In the genomic region with DNA sequence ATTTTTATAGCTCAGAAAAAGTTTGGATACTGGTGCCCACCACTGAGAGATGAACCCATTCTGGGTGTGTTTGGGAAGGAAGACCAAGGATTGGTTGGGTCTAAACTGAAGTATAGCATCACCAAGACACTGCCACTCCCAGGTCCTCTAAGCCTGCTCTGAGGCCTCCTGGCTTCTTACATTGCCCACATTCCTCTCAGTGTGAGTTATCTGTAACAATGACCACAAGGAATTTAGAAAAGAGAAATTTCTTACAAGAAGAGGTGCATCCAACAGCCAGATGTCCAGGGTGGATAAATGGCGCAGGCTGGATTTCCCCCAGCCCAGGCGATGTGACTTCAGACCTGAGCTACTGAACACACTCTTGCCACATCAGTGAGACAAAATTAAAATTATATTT, we compare ENCODE assay signal across 17 cellular contexts. TPM values are rescaled to one million over a fixed set of nuclear protein-coding genes. Genes with fewer than 3 reads are reported as not detected.
DNase-seq lines count a peak whose midpoint lies in the region; ATAC-seq and TF ChIP-seq lines count a peak whose summit lies in the region.
"Had no signal": no experiment of that assay in that cellular context is flagged by ENCODE, and none has a peak within 500 bp of the region (broad histone marks: within the 10 kb centered on the region; RNA-seq: fewer than 3 reads in every experiment).

No MANE protein-coding gene starts in this region.

- H3K9ac ChIP-seq in GM23248 (no peak overlapping the region), fibroblast of lung (ENCODE audit: insufficient read depth, low read length) (no peak overlapping the region)

- H4K20me1 ChIP-seq in GM23248 (ENCODE audit: insufficient read depth) (no peaks in the 10 kb centered on the region), fibroblast of lung (ENCODE audit: control insufficient read depth, extremely low read depth, insufficient read depth, low read length) (no peaks in the 10 kb centered on the region)

- no peaks in the 10 kb centered on the region for H3K9me2 ChIP-seq in GM23248 (ENCODE audit: insufficient read depth)

- no peaks in the 10 kb centered on the region for H3K36me3 ChIP-seq in GM23248 (ENCODE audit: low read depth)
- H3K36me3 ChIP-seq in SJCRH30: no peaks in the 10 kb centered on the region
- H3K36me3 ChIP-seq in fibroblast of lung (ENCODE audit: control insufficient read depth, insufficient read depth, low read length): no peaks in the 10 kb centered on the region

- H3K27me3 ChIP-seq in GM23248 (replicated peaks; ENCODE audit: insufficient read depth) (0 out of 2 replicates have a peak, but pooled peaks cover 3% of the 10 kb centered on the region), SJCRH30 (no peaks in the 10 kb centered on the region), fibroblast of lung (ENCODE audit: control insufficient read depth, insufficient read depth, low read length) (no peaks in the 10 kb centered on the region)
- H3K27me3 ChIP-seq: testis had no signal

- H3K27ac ChIP-seq in GM23248: peak overlapping the region; percentile 40
- peak overlapping the region; percentile 80 for H3K27ac ChIP-seq in SJCRH30
- H3K27ac ChIP-seq in fibroblast of lung (ENCODE audit: insufficient read depth, low read length): no peak overlapping the region
- H3K27ac ChIP-seq: skin epidermis, testis had no signal

- peaks cover 12% of the 10 kb centered on the region; the same call in 1 of the 2 replicates for H3F3A ChIP-seq in GM23248 (ENCODE audit: insufficient read depth)

- no peaks in the 10 kb centered on the region for H3K9me3 ChIP-seq in GM23248 (ENCODE audit: low read depth)
- no peaks in the 10 kb centered on the region for H3K9me3 ChIP-seq in SJCRH30 (replicated peaks)
- no peaks in the 10 kb centered on the region for H3K9me3 ChIP-seq in fibroblast of lung (ENCODE audit: control insufficient read depth, insufficient read depth, low read depth, low read length)
- H3K9me3 ChIP-seq: testis had no signal

- H3K79me2 ChIP-seq in GM23248 (ENCODE audit: insufficient read depth) (no peaks in the 10 kb centered on the region), fibroblast of lung (ENCODE audit: control insufficient read depth, insufficient read depth, low read length) (no peaks in the 10 kb centered on the region)

- no peak for ATAC-seq in GM19324 (IDR thresholded peaks at IDR 0.05; ENCODE audit: low FRiP score, unreplicated experiment)
- ATAC-seq in HG02763 (IDR thresholded peaks at IDR 0.05; ENCODE audit: unreplicated experiment): no peak

- in situ Hi-C loops in GM23248 (cut with MboI): no loop called here

- H3K4me3 ChIP-seq in GM23248: no peak overlapping the region
- H3K4me3 ChIP-seq in SJCRH30: no peak overlapping the region
- H3K4me3 ChIP-seq in fibroblast of lung (replicated peaks in 1 of 4; ENCODE audit: control extremely low read depth in 1 of 4, insufficient read depth in 1 of 4, low read depth in 3 of 4, low read length in 4 of 4): no peak overlapping the region
- H3K4me3 ChIP-seq: skin epidermis, testis had no signal

- 66 to 68% methylated on average over 2 of the region's 2 CpGs for whole genome bisulfite sequencing in GM23248 (ENCODE audit: low coverage in 1 of 2, low lambda C conversion rate in 2 of 2, missing lambda C conversion rate in 2 of 2), 2 experiments

- H2AFZ ChIP-seq in GM23248: no peak overlapping the region
- no peak overlapping the region for H2AFZ ChIP-seq in fibroblast of lung (ENCODE audit: low read length)

- TF ChIP-seq CTCF in fibroblast of lung (conservative IDR thresholded peaks at IDR 0.05 in 1 of 2, IDR thresholded peaks at IDR 0.05 in 1 of 2; ENCODE audit: low read depth in 1 of 2, low read length in 2 of 2): no peak

- peak overlapping the region; percentile 62 for H3K4me2 ChIP-seq in GM23248 (ENCODE audit: unreplicated experiment)
- no peak overlapping the region for H3K4me2 ChIP-seq in fibroblast of lung (ENCODE audit: extremely low read depth, insufficient read depth, low read length)

- H3K4me1 ChIP-seq in GM23248 (ENCODE audit: insufficient read depth) (peaks cover 11% of the 10 kb centered on the region), SJCRH30 (peaks cover 26% of the 10 kb centered on the region), fibroblast of lung (ENCODE audit: control insufficient read depth, extremely low read depth, insufficient read depth, low read length) (no peaks in the 10 kb centered on the region)
- H3K4me1 ChIP-seq: testis had no signal

- DNase-seq in GM23248 (peak; percentile 94), SJCRH30 (peak; percentile 58 to 59), fibroblast of lung (ENCODE audit: low read depth in 2 of 2) (peak; percentile 51 to 97), renal cortical epithelial cell (ENCODE audit: low read depth) (peak; percentile 92)
- DNase-seq in activated naive CD4-positive, alpha-beta T cell treated with Interleukin-2 at 50 U/mL for 16 hours: no peak
- DNase-seq in activated CD4-positive, alpha-beta T cell treated with anti-CD3 and anti-CD28 coated beads, Interleukin-2, amount 50 U/mL, for 48 hours: no peak
- DNase-seq: activated naive CD4-positive, alpha-beta T cell treated with anti-CD3 and anti-CD28 coated beads for 36 hours; Calu3; foreskin melanocyte; NCI-H1417 treated with DMSO at 0.1 percent for 48 hours; NCI-H526; SHP77; testis had no signal

RNA-seq across cellular contexts. Expression of gene GPR45, which starts 1.6 kb away (rescaled TPM):
- not detected in 2 replicates for total RNA-seq in GM23248 (2014; rRNA removed; shearing (Covaris generic))
- polyA plus RNA-seq in GM23248 (2016; fragmentation: Nextera tagmentation; extraction: Ambion mirVana): not detected in 2 replicates
- 0.13 and 0.43 TPM in 2 replicates for total RNA-seq in SJCRH30 (2014; rRNA removed; shearing (Covaris generic))
- not detected in 2 replicates for total RNA-seq in fibroblast of lung
- not detected in 2 replicates for polyA plus RNA-seq in fibroblast of lung
- polyA plus RNA-seq in fibroblast of lung (2012): not detected in 2 replicates
- polyA minus RNA-seq in fibroblast of lung (ENCODE audit: low replicate concordance): not detected in 2 replicates
- not detected in 2 replicates for total RNA-seq in renal cortical epithelial cell
- total RNA-seq: activated naive CD4-positive, alpha-beta T cell treated with anti-CD3 and anti-CD28 coated beads for 36 hours; Calu3 had no signal
- polyA plus RNA-seq: keratinocyte had no signal

Comparison
In these comparisons a context has a peak if more than half of its experiments do, and no peak if none do; other contexts are left out.
1. DNase-seq: peak in GM23248 (single experiment), SJCRH30 (2 of 2), fibroblast of lung (2 of 2) and renal cortical epithelial cell (single experiment); none in activated naive CD4-positive, alpha-beta T cell treated with Interleukin-2 at 50 U/mL for 16 hours (single experiment) and activated CD4-positive, alpha-beta T cell treated with anti-CD3 and anti-CD28 coated beads, Interleukin-2, amount 50 U/mL, for 48 hours (0 of 2).